Comparison of ENCODE assay signal across 8 cellular contexts in genomic region chr17:75153854-75154194, GRCh38. TPM values are rescaled to one million over a fixed set of nuclear protein-coding genes. Genes with fewer than 3 reads are reported as not detected.
DNase-seq lines count a peak whose midpoint lies in the region; ATAC-seq, FAIRE-seq and TF ChIP-seq lines count a peak whose summit lies in the region.

No MANE protein-coding gene starts in this region.

- peak overlapping the region; percentile 74 to 94 (median 91) for H3K27ac Mint-ChIP-seq in CD4-positive, alpha-beta memory T cell
- H3K27ac Mint-ChIP-seq in IgD-negative memory B cell (peak overlapping the region; percentile 46 to 90 (median 79)), immature natural killer cell (peak overlapping the region; percentile 64 to 88 (median 77))
- H3K27ac Mint-ChIP-seq in activated naive CD8-positive, alpha-beta T cell treated with anti-CD3 and anti-CD28 coated beads for 36 hours: peak overlapping the region; percentile 88

- peaks cover 24 to 32% (median 30%) of the 10 kb centered on the region in 4 donors for H3K4me1 Mint-ChIP-seq in CD4-positive, alpha-beta memory T cell
- H3K4me1 Mint-ChIP-seq in IgD-negative memory B cell (peaks cover 22 to 28% (median 24%) of the 10 kb centered on the region in 3 donors), immature natural killer cell (peaks cover 31 to 40% of the 10 kb centered on the region in 2 donors)
- peaks cover 29% of the 10 kb centered on the region for H3K4me1 Mint-ChIP-seq in activated naive CD8-positive, alpha-beta T cell treated with anti-CD3 and anti-CD28 coated beads for 36 hours

- ATAC-seq in GM19351 (IDR thresholded peaks at IDR 0.05; ENCODE audit: unreplicated experiment): peak; percentile 1

- H3K27me3 ChIP-seq in CD4-positive, alpha-beta memory T cell (ENCODE audit: insufficient read depth, low read length): no peaks in the 10 kb centered on the region

- H3K4me3 ChIP-seq in CD4-positive, alpha-beta memory T cell (ENCODE audit: low read length in 2 of 2): peak overlapping the region; percentile 40 to 85

- no peaks in the 10 kb centered on the region for H3K36me3 ChIP-seq in CD4-positive, alpha-beta memory T cell (ENCODE audit: insufficient read depth, low read length)

- POLR2A ChIA-PET in CD4-positive, alpha-beta memory T cell (lab: Charles Lee; ENCODE audit: partially characterized antibody): interaction anchor here (0.6 to 2.1 kb wide), 15 partner anchors 9 to 117 kb away, joined by 3 to 13 read pairs (median 6); partner anchors contain the start of genes MIF4GD, NT5C, NUP85 and SUMO2

- peaks cover 0 to 11% of the 10 kb centered on the region in 2 donors for H3K36me3 Mint-ChIP-seq in CD4-positive, alpha-beta memory T cell
- H3K36me3 Mint-ChIP-seq in IgD-negative memory B cell: no peaks in the 10 kb centered on the region
- H3K36me3 Mint-ChIP-seq in activated naive CD8-positive, alpha-beta T cell treated with anti-CD3 and anti-CD28 coated beads for 36 hours: peaks cover 16% of the 10 kb centered on the region
- no peaks in the 10 kb centered on the region for H3K36me3 Mint-ChIP-seq in immature natural killer cell

- DNase-seq in CD4-positive, alpha-beta memory T cell: no peak
- DNase-seq in activated naive CD8-positive, alpha-beta T cell treated with anti-CD3 and anti-CD28 coated beads for 36 hours: peak; percentile 46
- DNase-seq in immature natural killer cell (no peak), HTR-8/SVneo (ENCODE audit: insufficient read length, low spot score) (no peak), GM20000 (ENCODE audit: low spot score) (no peak)
- DNase-seq in stimulated activated CD4-positive, alpha-beta T cell treated with anti-CD3 and anti-CD28 coated beads, Interleukin-2, amount 100 ng/mL, for 24 hours: peak; percentile 32 to 52

- H3K9me3 ChIP-seq in CD4-positive, alpha-beta memory T cell (ENCODE audit: control insufficient read depth in 1 of 2, low read length in 2 of 2): no peaks in the 10 kb centered on the region

- peak overlapping the region; percentile 63 for H3K27ac ChIP-seq in CD4-positive, alpha-beta memory T cell (ENCODE audit: low read depth, low read length)

- TF ChIP-seq CTCF in GM20000 (IDR thresholded peaks at IDR 0.05; ENCODE audit: extremely low read depth, missing control alignments): no peak

- H3K4me3 Mint-ChIP-seq in CD4-positive, alpha-beta memory T cell: peak overlapping the region; percentile 89 to 96 (median 94)
- H3K4me3 Mint-ChIP-seq in IgD-negative memory B cell (peak overlapping the region; percentile 73 to 98 (median 94)), immature natural killer cell (peak overlapping the region; percentile 90 to 95 (median 91))
- H3K4me3 Mint-ChIP-seq in activated naive CD8-positive, alpha-beta T cell treated with anti-CD3 and anti-CD28 coated beads for 36 hours: peak overlapping the region; percentile 95

- H3K4me1 ChIP-seq in CD4-positive, alpha-beta memory T cell (ENCODE audit: insufficient read depth, low read length): peaks cover 24% of the 10 kb centered on the region

- no peaks in the 10 kb centered on the region for H3K27me3 Mint-ChIP-seq in CD4-positive, alpha-beta memory T cell
- H3K27me3 Mint-ChIP-seq in IgD-negative memory B cell (no peaks in the 10 kb centered on the region), immature natural killer cell (ENCODE audit: low read depth in 3 of 3) (peaks cover 5 to 14% (median 7%) of the 10 kb centered on the region in 3 donors)
- H3K27me3 Mint-ChIP-seq in activated naive CD8-positive, alpha-beta T cell treated with anti-CD3 and anti-CD28 coated beads for 36 hours: peaks cover 3% of the 10 kb centered on the region

- CTCF ChIA-PET in CD4-positive, alpha-beta memory T cell (lab: Charles Lee; ENCODE audit: partially characterized antibody): interaction anchor here (1.0 to 7.1 kb wide), 4 partner anchors 19 to 117 kb away, joined by 3 to 27 read pairs (median 4); partner anchors contain the start of genes MIF4GD and NT5C

- intact Hi-C loops in CD4-positive, alpha-beta memory T cell (cut with micrococcal nuclease): loop anchor here (1.0 to 5.0 kb wide), 5 partner anchors 19 to 107 kb away; partner anchors contain the start of genes GGA3, MRPS7 and NT5C

- no peak for FAIRE-seq in HTR-8/SVneo (lab: Jason Lieb, UNC)

- no peaks in the 10 kb centered on the region for H3K9me3 Mint-ChIP-seq in CD4-positive, alpha-beta memory T cell
- no peaks in the 10 kb centered on the region for H3K9me3 Mint-ChIP-seq in IgD-negative memory B cell
- H3K9me3 Mint-ChIP-seq in activated naive CD8-positive, alpha-beta T cell treated with anti-CD3 and anti-CD28 coated beads for 36 hours: no peaks in the 10 kb centered on the region
- H3K9me3 Mint-ChIP-seq in immature natural killer cell: no peaks in the 10 kb centered on the region

RNA-seq across cellular contexts. Expression of gene JPT1, which starts 0.5 kb away (rescaled TPM):
- total RNA-seq in CD4-positive, alpha-beta memory T cell: 10 to 100 TPM; 37.8 to 38.9 TPM
- polyA plus RNA-seq in CD4-positive, alpha-beta memory T cell: 100 to 1,000 TPM; 105 to 130 TPM
- 150 TPM for polyA plus RNA-seq in IgD-negative memory B cell
- total RNA-seq in activated naive CD8-positive, alpha-beta T cell treated with anti-CD3 and anti-CD28 coated beads for 36 hours: 100 to 1,000 TPM; 245 to 250 TPM
- polyA plus RNA-seq in immature natural killer cell: 100 to 1,000 TPM; 105 to 168 (median 133) TPM

RNA-seq across cellular contexts. Expression of gene NT5C, which starts 22.3 kb away (rescaled TPM):
- total RNA-seq in CD4-positive, alpha-beta memory T cell: 10 to 100 TPM; 40.1 to 46.6 TPM
- polyA plus RNA-seq in CD4-positive, alpha-beta memory T cell: 10 to 100 TPM; 22.4 to 32.6 TPM
- polyA plus RNA-seq in IgD-negative memory B cell: 150 TPM
- 10 to 100 TPM; 71.2 to 74.8 TPM for total RNA-seq in activated naive CD8-positive, alpha-beta T cell treated with anti-CD3 and anti-CD28 coated beads for 36 hours
- polyA plus RNA-seq in immature natural killer cell: 100 to 1,000 TPM in 1 of 3 donors, 10 to 100 TPM in 2; 80.3 to 111 (median 88.8) TPM

RNA-seq across cellular contexts. Expression of gene SUMO2, which starts 28.9 kb away (rescaled TPM):
- 100 to 1,000 TPM; 255 to 264 TPM for total RNA-seq in CD4-positive, alpha-beta memory T cell
- 100 to 1,000 TPM; 302 to 416 TPM for polyA plus RNA-seq in CD4-positive, alpha-beta memory T cell
- polyA plus RNA-seq in IgD-negative memory B cell (391 TPM), immature natural killer cell (100 to 1,000 TPM; 214 to 427 (median 404) TPM)
- total RNA-seq in activated naive CD8-positive, alpha-beta T cell treated with anti-CD3 and anti-CD28 coated beads for 36 hours: 100 to 1,000 TPM; 623 to 655 TPM

RNA-seq across cellular contexts. Expression of gene ARMC7, which starts 44.1 kb away (rescaled TPM):
- 10 to 100 TPM; 20.0 to 21.9 TPM for total RNA-seq in CD4-positive, alpha-beta memory T cell
- 1 to 10 TPM; 1.3 to 3.5 TPM for polyA plus RNA-seq in CD4-positive, alpha-beta memory T cell
- polyA plus RNA-seq in IgD-negative memory B cell (4.5 TPM), immature natural killer cell (1 to 10 TPM in 2 of 3 donors, under 1 TPM in 1; 0.57 to 7.5 (median 3.5) TPM)
- total RNA-seq in activated naive CD8-positive, alpha-beta T cell treated with anti-CD3 and anti-CD28 coated beads for 36 hours: 1 to 10 TPM; 6.5 to 6.6 TPM

RNA-seq across cellular contexts. Expression of gene NUP85, which starts 51.7 kb away (rescaled TPM):
- total RNA-seq in CD4-positive, alpha-beta memory T cell: 100 to 1,000 TPM; 137 to 164 TPM
- polyA plus RNA-seq in CD4-positive, alpha-beta memory T cell: 10 to 100 TPM; 33.4 to 49.1 TPM
- polyA plus RNA-seq in IgD-negative memory B cell (32.3 TPM), immature natural killer cell (10 to 100 TPM; 28.3 to 47.8 (median 41.1) TPM)
- 100 to 1,000 TPM; 134 to 137 TPM for total RNA-seq in activated naive CD8-positive, alpha-beta T cell treated with anti-CD3 and anti-CD28 coated beads for 36 hours

Comparison
In these comparisons a context has a peak if more than half of its experiments do, and no peak if none do; other contexts are left out.
1. DNase-seq: peak in activated naive CD8-positive, alpha-beta T cell treated with anti-CD3 and anti-CD28 coated beads for 36 hours (single experiment) and stimulated activated CD4-positive, alpha-beta T cell treated with anti-CD3 and anti-CD28 coated beads, Interleukin-2, amount 100 ng/mL, for 24 hours (2 of 2); none in CD4-positive, alpha-beta memory T cell (0 of 5), immature natural killer cell (0 of 3), HTR-8/SVneo (single experiment) and GM20000 (single experiment).
2. Peak in every context shown above with its lines, with median percentiles within 50 percentile points of each other: H3K27ac Mint-ChIP-seq and H3K4me3 Mint-ChIP-seq.